In the genomic region with DNA sequence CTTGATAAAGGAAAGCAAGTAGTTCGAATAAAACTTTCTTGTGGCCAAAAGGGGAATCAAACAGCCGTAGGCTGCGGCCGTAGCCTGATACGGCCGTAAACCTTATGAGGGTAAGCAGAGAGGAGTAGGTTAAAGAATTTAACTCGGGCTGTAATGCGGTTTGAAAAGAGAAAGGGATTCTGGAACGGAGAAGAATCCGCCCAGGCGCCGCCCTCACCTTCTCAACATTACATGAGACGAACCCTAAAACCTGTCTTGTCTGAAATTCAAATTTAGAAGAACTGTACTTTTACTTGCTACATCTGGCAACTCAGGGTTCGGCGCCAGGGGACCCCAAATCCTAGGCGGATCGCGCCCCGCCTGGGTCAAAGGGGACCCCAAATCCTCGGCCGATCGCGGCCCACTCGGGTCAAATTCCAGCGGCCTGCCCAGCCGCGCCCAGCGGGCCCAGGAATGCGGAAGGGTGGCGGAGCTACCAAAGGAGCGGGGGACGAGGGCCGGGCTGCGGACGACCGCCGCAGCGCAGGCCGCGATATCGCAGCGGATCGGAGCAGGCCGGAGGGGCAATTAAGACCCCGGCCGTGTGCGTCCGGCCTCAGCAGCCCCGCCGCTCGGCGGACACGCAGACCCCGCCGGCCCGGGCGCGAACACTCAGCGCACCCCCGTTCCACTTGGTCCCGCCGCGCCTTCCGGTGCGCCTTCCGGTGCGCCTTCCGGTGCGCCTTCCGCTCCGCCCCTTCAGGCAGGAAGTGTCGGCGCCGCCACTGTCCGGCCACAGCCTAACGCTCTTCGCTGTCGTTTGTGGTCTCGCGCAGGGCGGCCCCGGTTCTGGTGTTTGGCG, we compare ENCODE assay signal across 1 cellular context.
TF ChIP-seq lines count a peak whose summit lies in the region.

A gene (plus strand): TSS at position 741 of the 841 bp plus-strand sequence. CDS start 10,766 bp downstream, outside the sequence.

TF ChIP-seq in GM12878, 131 proteins besides CTCF, POLR2A, EP300 and RAD21 (continued from another document and continues in another):
- TF ChIP-seq HDAC2 (IDR thresholded peaks at IDR 0.05) (no peak), SMC3 (IDR thresholded peaks at IDR 0.05; ENCODE audit: borderline replicate concordance, low read length) (no peak), SRF (IDR thresholded peaks at IDR 0.05; ENCODE audit: low read depth in 2 of 2, low read length in 2 of 2) (0 out of 4 replicates have a peak, but pooled peaks of 1 of the 2 experiments have one; percentile 40), MYB (IDR thresholded peaks at IDR 0.05; ENCODE audit: borderline replicate concordance, low read depth, low read length) (no peak), CBX3 (IDR thresholded peaks at IDR 0.05; ENCODE audit: borderline replicate concordance, low read depth) (no peak), MEF2A (IDR thresholded peaks at IDR 0.05; ENCODE audit: insufficient read depth, low read depth, low read length) (no peak), CREM (IDR thresholded peaks at IDR 0.05; ENCODE audit: low read depth) (0 out of 2 replicates have a peak, but pooled peaks have one; percentile 28), CBX5 (IDR thresholded peaks at IDR 0.05; ENCODE audit: low read depth) (no peak), RELA (IDR thresholded peaks at IDR 0.05; ENCODE audit: borderline replicate concordance, partially characterized antibody) (peak; percentile 73), SMARCA5 (IDR thresholded peaks at IDR 0.05) (no peak), RBBP5 (conservative IDR thresholded peaks at IDR 0.05) (no peak), ESRRA (IDR thresholded peaks at IDR 0.05; ENCODE audit: low read length) (no peak), WRNIP1 (IDR thresholded peaks at IDR 0.05; ENCODE audit: borderline replicate concordance, low read depth, low read length) (no peak), ZNF217 (IDR thresholded peaks at IDR 0.05) (no peak), POLR2AphosphoS2 (IDR thresholded peaks at IDR 0.05; ENCODE audit: low read depth, low read length) (peak; percentile 52; the same call in 1 of the 2 replicates), SP1 (IDR thresholded peaks at IDR 0.05; ENCODE audit: low read depth, low read length) (no peak), RAD51 (IDR thresholded peaks at IDR 0.05) (no peak), MTA3 (IDR thresholded peaks at IDR 0.05; ENCODE audit: borderline replicate concordance, low read length) (0 out of 2 replicates have a peak, but pooled peaks have one; percentile 67), GABPA (IDR thresholded peaks at IDR 0.05; ENCODE audit: low read depth) (peak; percentile 85), DPF2 (IDR thresholded peaks at IDR 0.05) (peak; percentile 89), ZNF24 (IDR thresholded peaks at IDR 0.05) (no peak; the same call in 1 of the 2 replicates)
- TF ChIP-seq, protein P1, sequence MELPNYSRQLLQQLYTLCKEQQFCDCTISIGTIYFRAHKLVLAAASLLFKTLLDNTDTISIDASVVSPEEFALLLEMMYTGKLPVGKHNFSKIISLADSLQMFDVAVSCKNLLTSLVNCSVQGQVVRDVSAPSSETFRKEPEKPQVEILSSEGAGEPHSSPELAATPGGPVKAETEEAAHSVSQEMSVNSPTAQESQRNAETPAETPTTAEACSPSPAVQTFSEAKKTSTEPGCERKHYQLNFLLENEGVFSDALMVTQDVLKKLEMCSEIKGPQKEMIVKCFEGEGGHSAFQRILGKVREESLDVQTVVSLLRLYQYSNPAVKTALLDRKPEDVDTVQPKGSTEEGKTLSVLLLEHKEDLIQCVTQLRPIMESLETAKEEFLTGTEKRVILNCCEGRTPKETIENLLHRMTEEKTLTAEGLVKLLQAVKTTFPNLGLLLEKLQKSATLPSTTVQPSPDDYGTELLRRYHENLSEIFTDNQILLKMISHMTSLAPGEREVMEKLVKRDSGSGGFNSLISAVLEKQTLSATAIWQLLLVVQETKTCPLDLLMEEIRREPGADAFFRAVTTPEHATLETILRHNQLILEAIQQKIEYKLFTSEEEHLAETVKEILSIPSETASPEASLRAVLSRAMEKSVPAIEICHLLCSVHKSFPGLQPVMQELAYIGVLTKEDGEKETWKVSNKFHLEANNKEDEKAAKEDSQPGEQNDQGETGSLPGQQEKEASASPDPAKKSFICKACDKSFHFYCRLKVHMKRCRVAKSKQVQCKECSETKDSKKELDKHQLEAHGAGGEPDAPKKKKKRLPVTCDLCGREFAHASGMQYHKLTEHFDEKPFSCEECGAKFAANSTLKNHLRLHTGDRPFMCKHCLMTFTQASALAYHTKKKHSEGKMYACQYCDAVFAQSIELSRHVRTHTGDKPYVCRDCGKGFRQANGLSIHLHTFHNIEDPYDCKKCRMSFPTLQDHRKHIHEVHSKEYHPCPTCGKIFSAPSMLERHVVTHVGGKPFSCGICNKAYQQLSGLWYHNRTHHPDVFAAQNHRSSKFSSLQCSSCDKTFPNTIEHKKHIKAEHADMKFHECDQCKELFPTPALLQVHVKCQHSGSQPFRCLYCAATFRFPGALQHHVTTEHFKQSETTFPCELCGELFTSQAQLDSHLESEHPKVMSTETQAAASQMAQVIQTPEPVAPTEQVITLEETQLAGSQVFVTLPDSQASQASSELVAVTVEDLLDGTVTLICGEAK (IDR thresholded peaks at IDR 0.05; ENCODE audit: borderline replicate concordance), result peak; percentile 74
- TF ChIP-seq, protein P2, sequence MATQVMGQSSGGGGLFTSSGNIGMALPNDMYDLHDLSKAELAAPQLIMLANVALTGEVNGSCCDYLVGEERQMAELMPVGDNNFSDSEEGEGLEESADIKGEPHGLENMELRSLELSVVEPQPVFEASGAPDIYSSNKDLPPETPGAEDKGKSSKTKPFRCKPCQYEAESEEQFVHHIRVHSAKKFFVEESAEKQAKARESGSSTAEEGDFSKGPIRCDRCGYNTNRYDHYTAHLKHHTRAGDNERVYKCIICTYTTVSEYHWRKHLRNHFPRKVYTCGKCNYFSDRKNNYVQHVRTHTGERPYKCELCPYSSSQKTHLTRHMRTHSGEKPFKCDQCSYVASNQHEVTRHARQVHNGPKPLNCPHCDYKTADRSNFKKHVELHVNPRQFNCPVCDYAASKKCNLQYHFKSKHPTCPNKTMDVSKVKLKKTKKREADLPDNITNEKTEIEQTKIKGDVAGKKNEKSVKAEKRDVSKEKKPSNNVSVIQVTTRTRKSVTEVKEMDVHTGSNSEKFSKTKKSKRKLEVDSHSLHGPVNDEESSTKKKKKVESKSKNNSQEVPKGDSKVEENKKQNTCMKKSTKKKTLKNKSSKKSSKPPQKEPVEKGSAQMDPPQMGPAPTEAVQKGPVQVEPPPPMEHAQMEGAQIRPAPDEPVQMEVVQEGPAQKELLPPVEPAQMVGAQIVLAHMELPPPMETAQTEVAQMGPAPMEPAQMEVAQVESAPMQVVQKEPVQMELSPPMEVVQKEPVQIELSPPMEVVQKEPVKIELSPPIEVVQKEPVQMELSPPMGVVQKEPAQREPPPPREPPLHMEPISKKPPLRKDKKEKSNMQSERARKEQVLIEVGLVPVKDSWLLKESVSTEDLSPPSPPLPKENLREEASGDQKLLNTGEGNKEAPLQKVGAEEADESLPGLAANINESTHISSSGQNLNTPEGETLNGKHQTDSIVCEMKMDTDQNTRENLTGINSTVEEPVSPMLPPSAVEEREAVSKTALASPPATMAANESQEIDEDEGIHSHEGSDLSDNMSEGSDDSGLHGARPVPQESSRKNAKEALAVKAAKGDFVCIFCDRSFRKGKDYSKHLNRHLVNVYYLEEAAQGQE (IDR thresholded peaks at IDR 0.05; ENCODE audit: low read depth, low read length), result no peak
- TF ChIP-seq, protein P3, sequence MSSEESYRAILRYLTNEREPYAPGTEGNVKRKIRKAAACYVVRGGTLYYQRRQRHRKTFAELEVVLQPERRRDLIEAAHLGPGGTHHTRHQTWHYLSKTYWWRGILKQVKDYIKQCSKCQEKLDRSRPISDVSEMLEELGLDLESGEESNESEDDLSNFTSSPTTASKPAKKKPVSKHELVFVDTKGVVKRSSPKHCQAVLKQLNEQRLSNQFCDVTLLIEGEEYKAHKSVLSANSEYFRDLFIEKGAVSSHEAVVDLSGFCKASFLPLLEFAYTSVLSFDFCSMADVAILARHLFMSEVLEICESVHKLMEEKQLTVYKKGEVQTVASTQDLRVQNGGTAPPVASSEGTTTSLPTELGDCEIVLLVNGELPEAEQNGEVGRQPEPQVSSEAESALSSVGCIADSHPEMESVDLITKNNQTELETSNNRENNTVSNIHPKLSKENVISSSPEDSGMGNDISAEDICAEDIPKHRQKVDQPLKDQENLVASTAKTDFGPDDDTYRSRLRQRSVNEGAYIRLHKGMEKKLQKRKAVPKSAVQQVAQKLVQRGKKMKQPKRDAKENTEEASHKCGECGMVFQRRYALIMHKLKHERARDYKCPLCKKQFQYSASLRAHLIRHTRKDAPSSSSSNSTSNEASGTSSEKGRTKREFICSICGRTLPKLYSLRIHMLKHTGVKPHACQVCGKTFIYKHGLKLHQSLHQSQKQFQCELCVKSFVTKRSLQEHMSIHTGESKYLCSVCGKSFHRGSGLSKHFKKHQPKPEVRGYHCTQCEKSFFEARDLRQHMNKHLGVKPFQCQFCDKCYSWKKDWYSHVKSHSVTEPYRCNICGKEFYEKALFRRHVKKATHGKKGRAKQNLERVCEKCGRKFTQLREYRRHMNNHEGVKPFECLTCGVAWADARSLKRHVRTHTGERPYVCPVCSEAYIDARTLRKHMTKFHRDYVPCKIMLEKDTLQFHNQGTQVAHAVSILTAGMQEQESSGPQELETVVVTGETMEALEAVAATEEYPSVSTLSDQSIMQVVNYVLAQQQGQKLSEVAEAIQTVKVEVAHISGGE (CRISPR knock-in tag; IDR thresholded peaks at IDR 0.05), result 0 out of 2 replicates have a peak, but pooled peaks have one; percentile 41
- TF ChIP-seq, protein P4, sequence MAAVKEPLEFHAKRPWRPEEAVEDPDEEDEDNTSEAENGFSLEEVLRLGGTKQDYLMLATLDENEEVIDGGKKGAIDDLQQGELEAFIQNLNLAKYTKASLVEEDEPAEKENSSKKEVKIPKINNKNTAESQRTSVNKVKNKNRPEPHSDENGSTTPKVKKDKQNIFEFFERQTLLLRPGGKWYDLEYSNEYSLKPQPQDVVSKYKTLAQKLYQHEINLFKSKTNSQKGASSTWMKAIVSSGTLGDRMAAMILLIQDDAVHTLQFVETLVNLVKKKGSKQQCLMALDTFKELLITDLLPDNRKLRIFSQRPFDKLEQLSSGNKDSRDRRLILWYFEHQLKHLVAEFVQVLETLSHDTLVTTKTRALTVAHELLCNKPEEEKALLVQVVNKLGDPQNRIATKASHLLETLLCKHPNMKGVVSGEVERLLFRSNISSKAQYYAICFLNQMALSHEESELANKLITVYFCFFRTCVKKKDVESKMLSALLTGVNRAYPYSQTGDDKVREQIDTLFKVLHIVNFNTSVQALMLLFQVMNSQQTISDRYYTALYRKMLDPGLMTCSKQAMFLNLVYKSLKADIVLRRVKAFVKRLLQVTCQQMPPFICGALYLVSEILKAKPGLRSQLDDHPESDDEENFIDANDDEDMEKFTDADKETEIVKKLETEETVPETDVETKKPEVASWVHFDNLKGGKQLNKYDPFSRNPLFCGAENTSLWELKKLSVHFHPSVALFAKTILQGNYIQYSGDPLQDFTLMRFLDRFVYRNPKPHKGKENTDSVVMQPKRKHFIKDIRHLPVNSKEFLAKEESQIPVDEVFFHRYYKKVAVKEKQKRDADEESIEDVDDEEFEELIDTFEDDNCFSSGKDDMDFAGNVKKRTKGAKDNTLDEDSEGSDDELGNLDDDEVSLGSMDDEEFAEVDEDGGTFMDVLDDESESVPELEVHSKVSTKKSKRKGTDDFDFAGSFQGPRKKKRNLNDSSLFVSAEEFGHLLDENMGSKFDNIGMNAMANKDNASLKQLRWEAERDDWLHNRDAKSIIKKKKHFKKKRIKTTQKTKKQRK (IDR thresholded peaks at IDR 0.05; ENCODE audit: low read depth, low read length), result no peak
- TF ChIP-seq, protein P5, sequence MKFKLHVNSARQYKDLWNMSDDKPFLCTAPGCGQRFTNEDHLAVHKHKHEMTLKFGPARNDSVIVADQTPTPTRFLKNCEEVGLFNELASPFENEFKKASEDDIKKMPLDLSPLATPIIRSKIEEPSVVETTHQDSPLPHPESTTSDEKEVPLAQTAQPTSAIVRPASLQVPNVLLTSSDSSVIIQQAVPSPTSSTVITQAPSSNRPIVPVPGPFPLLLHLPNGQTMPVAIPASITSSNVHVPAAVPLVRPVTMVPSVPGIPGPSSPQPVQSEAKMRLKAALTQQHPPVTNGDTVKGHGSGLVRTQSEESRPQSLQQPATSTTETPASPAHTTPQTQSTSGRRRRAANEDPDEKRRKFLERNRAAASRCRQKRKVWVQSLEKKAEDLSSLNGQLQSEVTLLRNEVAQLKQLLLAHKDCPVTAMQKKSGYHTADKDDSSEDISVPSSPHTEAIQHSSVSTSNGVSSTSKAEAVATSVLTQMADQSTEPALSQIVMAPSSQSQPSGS (IDR thresholded peaks at IDR 0.05; ENCODE audit: low read length), result no peak
- TF ChIP-seq, protein P6, sequence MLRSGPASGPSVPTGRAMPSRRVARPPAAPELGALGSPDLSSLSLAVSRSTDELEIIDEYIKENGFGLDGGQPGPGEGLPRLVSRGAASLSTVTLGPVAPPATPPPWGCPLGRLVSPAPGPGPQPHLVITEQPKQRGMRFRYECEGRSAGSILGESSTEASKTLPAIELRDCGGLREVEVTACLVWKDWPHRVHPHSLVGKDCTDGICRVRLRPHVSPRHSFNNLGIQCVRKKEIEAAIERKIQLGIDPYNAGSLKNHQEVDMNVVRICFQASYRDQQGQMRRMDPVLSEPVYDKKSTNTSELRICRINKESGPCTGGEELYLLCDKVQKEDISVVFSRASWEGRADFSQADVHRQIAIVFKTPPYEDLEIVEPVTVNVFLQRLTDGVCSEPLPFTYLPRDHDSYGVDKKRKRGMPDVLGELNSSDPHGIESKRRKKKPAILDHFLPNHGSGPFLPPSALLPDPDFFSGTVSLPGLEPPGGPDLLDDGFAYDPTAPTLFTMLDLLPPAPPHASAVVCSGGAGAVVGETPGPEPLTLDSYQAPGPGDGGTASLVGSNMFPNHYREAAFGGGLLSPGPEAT (IDR thresholded peaks at IDR 0.05; ENCODE audit: low read depth), result peak; percentile 84
- TF ChIP-seq, protein P7, sequence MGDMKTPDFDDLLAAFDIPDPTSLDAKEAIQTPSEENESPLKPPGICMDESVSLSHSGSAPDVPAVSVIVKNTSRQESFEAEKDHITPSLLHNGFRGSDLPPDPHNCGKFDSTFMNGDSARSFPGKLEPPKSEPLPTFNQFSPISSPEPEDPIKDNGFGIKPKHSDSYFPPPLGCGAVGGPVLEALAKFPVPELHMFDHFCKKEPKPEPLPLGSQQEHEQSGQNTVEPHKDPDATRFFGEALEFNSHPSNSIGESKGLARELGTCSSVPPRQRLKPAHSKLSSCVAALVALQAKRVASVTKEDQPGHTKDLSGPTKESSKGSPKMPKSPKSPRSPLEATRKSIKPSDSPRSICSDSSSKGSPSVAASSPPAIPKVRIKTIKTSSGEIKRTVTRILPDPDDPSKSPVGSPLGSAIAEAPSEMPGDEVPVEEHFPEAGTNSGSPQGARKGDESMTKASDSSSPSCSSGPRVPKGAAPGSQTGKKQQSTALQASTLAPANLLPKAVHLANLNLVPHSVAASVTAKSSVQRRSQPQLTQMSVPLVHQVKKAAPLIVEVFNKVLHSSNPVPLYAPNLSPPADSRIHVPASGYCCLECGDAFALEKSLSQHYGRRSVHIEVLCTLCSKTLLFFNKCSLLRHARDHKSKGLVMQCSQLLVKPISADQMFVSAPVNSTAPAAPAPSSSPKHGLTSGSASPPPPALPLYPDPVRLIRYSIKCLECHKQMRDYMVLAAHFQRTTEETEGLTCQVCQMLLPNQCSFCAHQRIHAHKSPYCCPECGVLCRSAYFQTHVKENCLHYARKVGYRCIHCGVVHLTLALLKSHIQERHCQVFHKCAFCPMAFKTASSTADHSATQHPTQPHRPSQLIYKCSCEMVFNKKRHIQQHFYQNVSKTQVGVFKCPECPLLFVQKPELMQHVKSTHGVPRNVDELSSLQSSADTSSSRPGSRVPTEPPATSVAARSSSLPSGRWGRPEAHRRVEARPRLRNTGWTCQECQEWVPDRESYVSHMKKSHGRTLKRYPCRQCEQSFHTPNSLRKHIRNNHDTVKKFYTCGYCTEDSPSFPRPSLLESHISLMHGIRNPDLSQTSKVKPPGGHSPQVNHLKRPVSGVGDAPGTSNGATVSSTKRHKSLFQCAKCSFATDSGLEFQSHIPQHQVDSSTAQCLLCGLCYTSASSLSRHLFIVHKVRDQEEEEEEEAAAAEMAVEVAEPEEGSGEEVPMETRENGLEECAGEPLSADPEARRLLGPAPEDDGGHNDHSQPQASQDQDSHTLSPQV (IDR thresholded peaks at IDR 0.05), result no peak
